ENCODE assay signal across 9 cellular contexts in genomic region chr10:3774814-3775670, GRCh38. TPM values are rescaled to one million over a fixed set of nuclear protein-coding genes. Genes with fewer than 3 reads are reported as not detected.
A peak's percentile ranks its signal among the peaks of the same experiment; 100 is the strongest.
DNase-seq lines count a peak whose midpoint lies in the region; ATAC-seq and TF ChIP-seq lines count a peak whose summit lies in the region.
"Had no signal": no experiment of that assay in that cellular context is flagged by ENCODE, and none has a peak within 500 bp of the region (broad histone marks: within the 10 kb centered on the region; RNA-seq: fewer than 3 reads in every experiment).

No MANE protein-coding gene starts in this region.

- H3K79me1 ChIP-seq in mesendoderm (ENCODE audit: low read length), result peaks cover 14% of the 10 kb centered on the region

- H2BK5ac ChIP-seq in mesendoderm (ENCODE audit: low read length), result no peak overlapping the region

- H2AK5ac ChIP-seq in mesendoderm (ENCODE audit: low read length), result no peak overlapping the region

- peak; percentile 75 for DNase-seq in CD1c-positive myeloid dendritic cell (ENCODE audit: extremely low spot score)
- DNase-seq in NCI-H226, result peak; percentile 32
- peak; percentile 92 for DNase-seq in choroid plexus epithelial cell (ENCODE audit: low read depth)
- DNase-seq in mesendoderm, result peak; percentile 22
- DNase-seq in NCI-H2029 (lab: John Stamatoyannopoulos, UW), result no peak

- H3K9ac ChIP-seq in mesendoderm (ENCODE audit: low read length), result no peak overlapping the region

- H3K79me2 ChIP-seq in mesendoderm (ENCODE audit: control insufficient read depth, insufficient read depth, low read length), result peaks cover 20% of the 10 kb centered on the region

- ATAC-seq in GM19023 (IDR thresholded peaks at IDR 0.05; ENCODE audit: unreplicated experiment) (no peak), HG03457 (IDR thresholded peaks at IDR 0.05; ENCODE audit: unreplicated experiment) (no peak), HG03097 (IDR thresholded peaks at IDR 0.05; ENCODE audit: low FRiP score, unreplicated experiment) (no peak)

- H4K5ac ChIP-seq in mesendoderm (ENCODE audit: low read length), result no peak overlapping the region

- no peak overlapping the region for H3K4me2 ChIP-seq in mesendoderm (ENCODE audit: low read length)

- H2BK15ac ChIP-seq in mesendoderm (replicated peaks; ENCODE audit: low read depth), result no peak overlapping the region

- peaks cover 20% of the 10 kb centered on the region for H3K36me3 ChIP-seq in mesendoderm (ENCODE audit: control insufficient read depth, insufficient read depth, low read length)

- H3K27ac ChIP-seq in mesendoderm (ENCODE audit: low read depth, low read length), result no peak overlapping the region
- H3K27ac ChIP-seq: cardiac muscle cell had no signal

- H4K8ac ChIP-seq in mesendoderm (ENCODE audit: low read depth, low read length), result no peak overlapping the region

- H3K18ac ChIP-seq in mesendoderm (ENCODE audit: low read length), result no peak overlapping the region

- TF ChIP-seq CTCF in choroid plexus epithelial cell (conservative IDR thresholded peaks at IDR 0.05; ENCODE audit: low read depth, low read length), result no peak

- no peak overlapping the region for H3K56ac ChIP-seq in mesendoderm (ENCODE audit: low read length)

- no CpG with 5 or more reads among the region's 20 CpGs for WGBS in mesendoderm (ENCODE audit: extremely low coverage, insufficient coverage, low lambda C conversion rate)

- H3K4me1 ChIP-seq in mesendoderm (ENCODE audit: control insufficient read depth, low read depth, low read length), result peaks cover 1% of the 10 kb centered on the region

- H3K4me3 ChIP-seq in choroid plexus epithelial cell (ENCODE audit: low read depth, low read length), result no peak overlapping the region
- no peak overlapping the region for H3K4me3 ChIP-seq in mesendoderm (ENCODE audit: low read length)
- H3K4me3 ChIP-seq: cardiac muscle cell had no signal

- H2BK120ac ChIP-seq in mesendoderm (ENCODE audit: low read depth, low read length), result no peak overlapping the region

- H3K27me3 ChIP-seq in mesendoderm (ENCODE audit: insufficient read depth, low read length, poor library complexity), result no peaks in the 10 kb centered on the region

- no peak overlapping the region for H3K23ac ChIP-seq in mesendoderm (ENCODE audit: low read length)

- H3K4ac ChIP-seq in mesendoderm (ENCODE audit: low read depth, low read length), result no peak overlapping the region

RNA-seq across cellular contexts. Expression of gene KLF6, which starts 10.0 kb away (rescaled TPM):
- polyA plus RNA-seq in mesendoderm (2013, experiment 1 of 2), result 36.1 TPM
- 35.3 TPM for polyA plus RNA-seq in mesendoderm (2013, experiment 2 of 2)
